9 cellular contexts compared by ENCODE assay signal in genomic region chr6:24775520-24776058, GRCh38. TPM values are rescaled to one million over a fixed set of nuclear protein-coding genes. Genes with fewer than 3 reads are reported as not detected.
DNase-seq lines count a peak whose midpoint lies in the region; ATAC-seq and TF ChIP-seq lines count a peak whose summit lies in the region.
"Had no signal": no experiment of that assay in that cellular context is flagged by ENCODE, and none has a peak within 500 bp of the region (broad histone marks: within the 10 kb centered on the region; RNA-seq: fewer than 3 reads in every experiment).

No MANE protein-coding gene starts in this region.

- peaks cover 36% of the 10 kb centered on the region for H3K4me1 ChIP-seq in OCI-LY7 (ENCODE audit: insufficient read depth, low read length, poor library complexity, severe bottlenecking)
- peaks cover 8% of the 10 kb centered on the region for H3K4me1 ChIP-seq in body of pancreas

- peak overlapping the region; percentile 94 for H3K27ac ChIP-seq in OCI-LY7 (ENCODE audit: low read depth, low read length, poor library complexity, severe bottlenecking)
- peak overlapping the region; percentile 96 to 100 (median 97) for H3K27ac ChIP-seq in body of pancreas

- H3K36me3 Mint-ChIP-seq in CD14-positive monocyte: peaks cover 3 to 6% of the 10 kb centered on the region in 2 donors

- intact Hi-C loops in CD14-positive monocyte (cut with micrococcal nuclease): loop anchor here in 1 of 2 donors (2.0 kb wide), 2 partner anchors 57 to 109 kb away; partner anchors contain the start of genes ACOT13, C6orf62 and TDP2
- intact Hi-C loops in OCI-LY7 (cut with micrococcal nuclease; ENCODE audit: unreplicated experiment): loop anchor here (2.0 to 10.0 kb wide), 4 partner anchors 55 to 281 kb away; partner anchors contain the start of gene ALDH5A1
- intact Hi-C loops in body of pancreas (cut with DNase I): no loop called here

- TF ChIP-seq CTCF in CD14-positive monocyte (IDR thresholded peaks at IDR 0.05) (no peak), OCI-LY7 (conservative IDR thresholded peaks at IDR 0.05; ENCODE audit: low read length) (no peak), body of pancreas (IDR thresholded peaks at IDR 0.05) (no peak)

- H3K9me2 ChIP-seq in OCI-LY7 (ENCODE audit: insufficient read depth, low read length): no peaks in the 10 kb centered on the region

- 0 to 1% methylated on average over 20 of the region's 20 CpGs for WGBS in body of pancreas, 2 donors

- H2AFZ ChIP-seq in OCI-LY7 (ENCODE audit: low read length): no peak overlapping the region; the same call in 1 of the 2 replicates

- CTCF ChIA-PET in OCI-LY7 (lab: Charles Lee; ENCODE audit: unreplicated experiment): interaction anchor here (0.6 to 0.9 kb wide), 3 partner anchors 15 to 474 kb away, joined by 3 to 4 read pairs (median 3); no protein-coding TSS in a partner anchor

- no peaks in the 10 kb centered on the region for H3K9me3 ChIP-seq in OCI-LY7 (ENCODE audit: low read length)
- no peaks in the 10 kb centered on the region for H3K9me3 ChIP-seq in body of pancreas

- DNase-seq in CD14-positive monocyte (ENCODE audit: low spot score) (no peak), OCI-LY7 (ENCODE audit: low spot score) (peak; percentile 37), body of pancreas (peak in 3 of 4 donors; percentile 34 to 39 (median 36)), kidney tubule cell (ENCODE audit: low spot score) (peak; percentile 64), NCI-H2081 treated with DMSO at 0.1 percent for 48 hours (lab: John Stamatoyannopoulos, UW) (no peak)
- peak in 1 of 2 donors; percentile 35 for DNase-seq in stimulated activated naive CD8-positive, alpha-beta T cell treated with anti-CD3 and anti-CD28 coated beads, Interleukin-15, amount 100 ng/mL, for 72 hours

- H3K4me2 ChIP-seq in OCI-LY7 (ENCODE audit: low read length): peak overlapping the region; percentile 99

- H3K4me3 ChIP-seq in OCI-LY7 (ENCODE audit: low read depth, low read length, poor library complexity, severe bottlenecking) (peak overlapping the region; percentile 95), body of pancreas (peak overlapping the region; percentile 45 to 95)

- peak overlapping the region; percentile 98 to 100 for H3K4me3 Mint-ChIP-seq in CD14-positive monocyte
- H3K4me3 Mint-ChIP-seq in stimulated activated naive CD8-positive, alpha-beta T cell treated with anti-CD3 and anti-CD28 coated beads, Interleukin-15, amount 100 ng/mL, for 72 hours: peak overlapping the region; percentile 90 to 98

- POLR2A ChIA-PET in OCI-LY7 (lab: Charles Lee): interaction anchor here (0.6 to 1.7 kb wide), 9 partner anchors 10 to 337 kb away, joined by 3 to 5 read pairs (median 4); partner anchors contain the start of gene C6orf62

- H3K36me3 ChIP-seq in OCI-LY7 (ENCODE audit: insufficient read depth, low read length) (peaks cover 53% of the 10 kb centered on the region), body of pancreas (replicated peaks in 1 of 2; ENCODE audit: insufficient read depth in 1 of 2, low read depth in 2 of 2) (no peaks in the 10 kb centered on the region)

- ATAC-seq in GM21717 (IDR thresholded peaks at IDR 0.05; ENCODE audit: unreplicated experiment): peak; percentile 16
- peak; percentile 7 for ATAC-seq in body of pancreas
- ATAC-seq in stimulated activated naive CD8-positive, alpha-beta T cell treated with anti-CD3 and anti-CD28 coated beads, Interleukin-15, amount 100 ng/mL, for 72 hours: peak; percentile 10
- ATAC-seq in GM21381 (IDR thresholded peaks at IDR 0.05; ENCODE audit: unreplicated experiment): no peak

- no peaks in the 10 kb centered on the region for H3K9me3 Mint-ChIP-seq in CD14-positive monocyte
- no peaks in the 10 kb centered on the region for H3K9me3 Mint-ChIP-seq in stimulated activated naive CD8-positive, alpha-beta T cell treated with anti-CD3 and anti-CD28 coated beads, Interleukin-15, amount 100 ng/mL, for 72 hours

- no peaks in the 10 kb centered on the region for H3K27me3 Mint-ChIP-seq in CD14-positive monocyte (ENCODE audit: low read depth in 3 of 3)
- no peaks in the 10 kb centered on the region for H3K27me3 Mint-ChIP-seq in stimulated activated naive CD8-positive, alpha-beta T cell treated with anti-CD3 and anti-CD28 coated beads, Interleukin-15, amount 100 ng/mL, for 72 hours

- H3K4me1 Mint-ChIP-seq in CD14-positive monocyte: peaks cover 23% of the 10 kb centered on the region
- H3K4me1 Mint-ChIP-seq in stimulated activated naive CD8-positive, alpha-beta T cell treated with anti-CD3 and anti-CD28 coated beads, Interleukin-15, amount 100 ng/mL, for 72 hours: peaks cover 32% of the 10 kb centered on the region

- H3K27ac Mint-ChIP-seq in CD14-positive monocyte: peak overlapping the region; percentile 71 to 98 (median 87)
- peak overlapping the region; percentile 97 to 100 for H3K27ac Mint-ChIP-seq in stimulated activated naive CD8-positive, alpha-beta T cell treated with anti-CD3 and anti-CD28 coated beads, Interleukin-15, amount 100 ng/mL, for 72 hours

- BruUV-seq in OCI-LY7 (replicated peaks; lab: Mats Ljungman, UMichigan): no TSS peak

- H4K20me1 ChIP-seq in OCI-LY7 (ENCODE audit: insufficient read depth, low read length): peaks cover 44% of the 10 kb centered on the region

- peaks cover 58% of the 10 kb centered on the region for H3K79me2 ChIP-seq in OCI-LY7 (ENCODE audit: insufficient read depth, low read depth, low read length)

- no peaks in the 10 kb centered on the region for H3K27me3 ChIP-seq in body of pancreas

- TF ChIP-seq POLR2A in body of pancreas (IDR thresholded peaks at IDR 0.05): no peak

RNA-seq across cellular contexts. Expression of gene GMNN, which starts 0.9 kb away (rescaled TPM):
- polyA plus RNA-seq in CD14-positive monocyte: 1 to 10 TPM; 2.6 to 5.2 TPM
- 101 and 130 TPM in 2 replicates for total RNA-seq in OCI-LY7 (2014; rRNA removed; shearing (Covaris generic))
- 120 and 131 TPM in 2 replicates for total RNA-seq in OCI-LY7 (2022)
- 10 to 100 TPM; 39.2 to 42.8 TPM for total RNA-seq in body of pancreas

RNA-seq across cellular contexts. Expression of gene ARMH2, which starts 23.1 kb away (rescaled TPM):
- under 1 TPM in 1 of 2 donors, not detected in 1; 0.34 TPM for polyA plus RNA-seq in CD14-positive monocyte
- not detected in 2 replicates for total RNA-seq in OCI-LY7 (2014; rRNA removed; shearing (Covaris generic))
- total RNA-seq in OCI-LY7 (2022) (not detected in 2 replicates), body of pancreas (not detected)
- total RNA-seq: SK-MEL-5 had no signal

RNA-seq across cellular contexts. Expression of gene C6orf62, which starts 56.6 kb away (rescaled TPM):
- 10 to 100 TPM; 55.4 to 78.8 TPM for polyA plus RNA-seq in CD14-positive monocyte
- total RNA-seq in OCI-LY7 (2014; rRNA removed; shearing (Covaris generic)): 36.6 and 42.3 TPM in 2 replicates
- total RNA-seq in OCI-LY7 (2022) (77.4 and 81.2 TPM in 2 replicates), body of pancreas (10 to 100 TPM; 46.5 to 70.0 TPM)

Comparison
In these comparisons a context has a peak if more than half of its experiments do, and no peak if none do; other contexts are left out.
1. DNase-seq: peak in OCI-LY7 (single experiment), body of pancreas (3 of 4) and kidney tubule cell (single experiment); none in CD14-positive monocyte (single experiment) and NCI-H2081 treated with DMSO at 0.1 percent for 48 hours (single experiment).